ENCODE assay signal across 16 cellular contexts in genomic region chr7:77830649-77831355, GRCh38. TPM values are rescaled to one million over a fixed set of nuclear protein-coding genes. Genes with fewer than 3 reads are reported as not detected.
DNase-seq lines count a peak whose midpoint lies in the region; ATAC-seq lines count a peak whose summit lies in the region.
"Had no signal": no experiment of that assay in that cellular context is flagged by ENCODE, and none has a peak within 500 bp of the region (broad histone marks: within the 10 kb centered on the region; RNA-seq: fewer than 3 reads in every experiment).

No MANE protein-coding gene starts in this region.

- H3K4me3 Mint-ChIP-seq in T-helper 17 cell: peak overlapping the region; percentile 68
- H3K4me3 Mint-ChIP-seq in stimulated activated naive B cell treated with anti-CD40 and anti-IgM and Interleukin-4, amounts not matched to agents 10 μg/mL and 1 μg/mL and 100 μg/mL, for 72 hours: no peak overlapping the region
- H3K4me3 Mint-ChIP-seq: activated naive CD8-positive, alpha-beta T cell treated with anti-CD3 and anti-CD28 coated beads for 36 hours had no signal

- H3K4me1 ChIP-seq in right cardiac atrium (ENCODE audit: control insufficient read depth, insufficient read depth, low read length): peaks cover 2% of the 10 kb centered on the region

- no peaks in the 10 kb centered on the region for H3K27me3 Mint-ChIP-seq in T-helper 17 cell
- no peaks in the 10 kb centered on the region for H3K27me3 Mint-ChIP-seq in stimulated activated naive B cell treated with anti-CD40 and anti-IgM and Interleukin-4, amounts not matched to agents 10 μg/mL and 1 μg/mL and 100 μg/mL, for 72 hours
- H3K27me3 Mint-ChIP-seq: activated naive CD8-positive, alpha-beta T cell treated with anti-CD3 and anti-CD28 coated beads for 36 hours; effector memory CD8-positive, alpha-beta T cell had no signal

- intact Hi-C loops in left ventricle myocardium superior (cut with micrococcal nuclease): no loop called here
- intact Hi-C loops in right cardiac atrium (cut with DNase I): no loop called here

- H3K27ac Mint-ChIP-seq in T-helper 17 cell: peak overlapping the region; percentile 82
- peak overlapping the region; percentile 14 for H3K27ac Mint-ChIP-seq in stimulated activated naive B cell treated with anti-CD40 and anti-IgM and Interleukin-4, amounts not matched to agents 10 μg/mL and 1 μg/mL and 100 μg/mL, for 72 hours
- H3K27ac Mint-ChIP-seq: activated naive CD8-positive, alpha-beta T cell treated with anti-CD3 and anti-CD28 coated beads for 36 hours had no signal

- H3K4me3 ChIP-seq in right cardiac atrium (ENCODE audit: low read length): no peak overlapping the region
- H3K4me3 ChIP-seq: BLaER1 had no signal

- H3K27ac ChIP-seq in right cardiac atrium (ENCODE audit: low read length): no peak overlapping the region
- H3K27ac ChIP-seq: BLaER1 had no signal

- H3K9me3 Mint-ChIP-seq in stimulated activated naive B cell treated with anti-CD40 and anti-IgM and Interleukin-4, amounts not matched to agents 10 μg/mL and 1 μg/mL and 100 μg/mL, for 72 hours: peaks cover 6% of the 10 kb centered on the region in 2 donors
- H3K9me3 Mint-ChIP-seq: effector memory CD8-positive, alpha-beta T cell had no signal

- H3K27me3 ChIP-seq in right cardiac atrium (ENCODE audit: control insufficient read depth, insufficient read depth): no peaks in the 10 kb centered on the region
- H3K27me3 ChIP-seq: BLaER1 had no signal

- peaks cover 45% of the 10 kb centered on the region for H3K4me1 Mint-ChIP-seq in T-helper 17 cell
- peaks cover 33 to 80% of the 10 kb centered on the region in 2 donors for H3K4me1 Mint-ChIP-seq in stimulated activated naive B cell treated with anti-CD40 and anti-IgM and Interleukin-4, amounts not matched to agents 10 μg/mL and 1 μg/mL and 100 μg/mL, for 72 hours

- no peak for DNase-seq in left ventricle myocardium superior
- DNase-seq in right cardiac atrium: no peak
- peak; percentile 48 to 87 for DNase-seq in NCI-H2081 (lab: John Stamatoyannopoulos, UW)
- no peak for DNase-seq in T-helper 17 cell
- no peak for DNase-seq in stimulated activated naive B cell treated with anti-CD40 and anti-IgM and Interleukin-4, amounts not matched to agents 10 μg/mL and 1 μg/mL and 100 μg/mL, for 72 hours
- DNase-seq: activated naive CD8-positive, alpha-beta T cell treated with anti-CD3 and anti-CD28 coated beads for 36 hours; effector memory CD8-positive, alpha-beta T cell; EL; Kasumi-1; NCI-H2029 treated with DMSO at 0.1 percent for 48 hours; small intestine had no signal

- H3K9me3 ChIP-seq in right cardiac atrium (ENCODE audit: control insufficient read depth, low read length): no peaks in the 10 kb centered on the region
- no peaks in the 10 kb centered on the region for H3K9me3 ChIP-seq in T-helper 17 cell (ENCODE audit: control insufficient read depth, low read length, poor library complexity, severe bottlenecking)

- ATAC-seq in left ventricle myocardium superior (peak; percentile 54), right cardiac atrium (no peak), T-helper 17 cell (no peak), GM18511 (IDR thresholded peaks at IDR 0.05; ENCODE audit: unreplicated experiment) (no peak), GM21619 (IDR thresholded peaks at IDR 0.05; ENCODE audit: unreplicated experiment) (no peak), HG03439 (IDR thresholded peaks at IDR 0.05; ENCODE audit: unreplicated experiment) (no peak)
- peak in 1 of 2 donors; percentile 53 for ATAC-seq in stimulated activated naive B cell treated with anti-CD40 and anti-IgM and Interleukin-4, amounts not matched to agents 10 μg/mL and 1 μg/mL and 100 μg/mL, for 72 hours (replicated peaks)
- ATAC-seq: SK-N-SH treated with all-trans-retinoic acid at 6 μM for 48 hours had no signal

- WGBS in right cardiac atrium: 76% methylated on average over 8 of the region's 8 CpGs

- no peaks in the 10 kb centered on the region for H3K36me3 Mint-ChIP-seq in T-helper 17 cell (ENCODE audit: low read depth)
- peaks cover 8 to 31% of the 10 kb centered on the region in 2 donors for H3K36me3 Mint-ChIP-seq in stimulated activated naive B cell treated with anti-CD40 and anti-IgM and Interleukin-4, amounts not matched to agents 10 μg/mL and 1 μg/mL and 100 μg/mL, for 72 hours

RNA-seq across cellular contexts. Expression of gene PHTF2, which starts 32.2 kb away (rescaled TPM):
- total RNA-seq in left ventricle myocardium superior (22.3 TPM), right cardiac atrium (10 to 100 TPM; 17.9 to 20.3 (median 18.3) TPM), T-helper 17 cell (10 to 100 TPM; 68.1 to 69.9 TPM)
- polyA plus RNA-seq in right cardiac atrium: 8.4 TPM

RNA-seq across cellular contexts. Expression of gene TMEM60, which starts 32.6 kb away (rescaled TPM):
- total RNA-seq in left ventricle myocardium superior: 8.1 TPM
- total RNA-seq in right cardiac atrium: 1 to 10 TPM; 7.9 to 9.8 (median 9.1) TPM
- polyA plus RNA-seq in right cardiac atrium: 16.3 TPM
- total RNA-seq in T-helper 17 cell: 1 to 10 TPM; 5.0 to 6.3 TPM

Comparison
In these comparisons a context has a peak if more than half of its experiments do, and no peak if none do; other contexts are left out.
1. DNase-seq: peak in NCI-H2081 (2 of 2); none in left ventricle myocardium superior (single experiment), right cardiac atrium (0 of 3), T-helper 17 cell (0 of 3) and stimulated activated naive B cell treated with anti-CD40 and anti-IgM and Interleukin-4, amounts not matched to agents 10 μg/mL and 1 μg/mL and 100 μg/mL, for 72 hours (single experiment).